ENCODE assay signal across 12 cellular contexts in the genomic region with DNA sequence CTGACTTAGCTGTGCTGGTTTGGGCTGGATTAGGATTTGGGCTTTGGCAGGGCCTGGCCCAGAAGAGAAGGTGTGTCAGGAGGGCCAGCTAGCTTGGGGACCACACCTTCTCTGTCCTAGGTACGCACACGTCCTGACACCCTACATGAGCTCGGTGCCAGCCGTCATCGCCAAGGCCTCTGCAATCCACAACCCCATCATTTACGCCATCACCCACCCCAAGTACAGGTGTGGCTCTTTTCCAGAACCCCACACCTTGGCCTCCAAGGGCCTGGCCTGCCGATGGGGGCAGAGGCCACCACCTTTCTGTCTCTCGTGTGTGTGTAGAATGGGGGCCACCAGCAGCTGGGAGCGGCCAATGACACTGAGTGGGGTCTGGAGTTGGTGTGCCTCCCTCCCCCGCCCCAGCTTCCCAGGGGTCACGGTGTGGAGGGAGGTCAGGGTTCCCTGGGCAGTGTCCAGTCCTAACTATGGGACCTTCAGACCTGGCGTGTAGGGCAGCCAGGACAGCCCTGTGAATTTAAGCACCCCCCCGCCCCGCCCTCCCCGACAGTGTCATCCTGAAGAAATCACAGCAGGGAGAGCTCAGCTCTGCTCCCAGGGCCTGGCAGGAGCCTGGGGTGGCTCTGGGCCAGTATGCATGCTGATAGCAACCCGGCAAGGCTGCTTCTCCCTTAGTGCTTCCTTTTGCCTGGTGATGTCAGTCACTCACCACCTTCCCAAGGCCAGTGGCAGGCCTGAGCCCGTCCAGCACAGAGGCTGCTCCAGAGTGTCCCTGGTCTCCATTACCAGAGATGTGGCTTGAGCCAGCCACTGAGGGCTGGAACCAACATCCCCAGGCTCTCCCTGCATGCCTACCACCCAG. TPM values are rescaled to one million over a fixed set of nuclear protein-coding genes. Genes with fewer than 3 reads are reported as not detected.
DNase-seq lines count a peak whose midpoint lies in the region; FAIRE-seq and TF ChIP-seq lines count a peak whose summit lies in the region.
"Had no signal": no experiment of that assay in that cellular context is flagged by ENCODE, and none has a peak within 500 bp of the region (broad histone marks: within the 10 kb centered on the region; RNA-seq: fewer than 3 reads in every experiment).

No MANE protein-coding gene starts in this region.

- H3K27me3 ChIP-seq in bronchial epithelial cell (ENCODE audit: control insufficient read depth, insufficient read depth, low read length), result peaks cover 2% of the 10 kb centered on the region
- H3K27me3 ChIP-seq in right atrium auricular region, result no peaks in the 10 kb centered on the region
- H3K27me3 ChIP-seq in skeletal muscle tissue (ENCODE audit: control insufficient read depth in 3 of 3, insufficient read depth in 3 of 3, low read length in 3 of 3), result no peaks in the 10 kb centered on the region
- no peaks in the 10 kb centered on the region for H3K27me3 ChIP-seq in WERI-Rb-1 (ENCODE audit: insufficient read depth, low read depth, severe bottlenecking)

- H3K4me1 ChIP-seq in right atrium auricular region (peaks cover 0 to 77% of the 10 kb centered on the region in 2 donors), skeletal muscle tissue (ENCODE audit: control insufficient read depth in 3 of 3, insufficient read depth in 3 of 3, low read length in 3 of 3) (peaks cover 53 to 62% (median 61%) of the 10 kb centered on the region in 3 donors)

- DNase-seq in M059J (ENCODE audit: low read depth), result peak; percentile 34
- DNase-seq in bronchial epithelial cell (ENCODE audit: low read depth), result peak; percentile 40
- DNase-seq in right atrium auricular region (ENCODE audit: low spot score), result no peak
- DNase-seq in WERI-Rb-1, result no peak
- no peak for DNase-seq in NCI-H2029 treated with DMSO at 0.1 percent for 48 hours (lab: John Stamatoyannopoulos, UW)
- no peak for DNase-seq in NCI-H146 (lab: John Stamatoyannopoulos, UW)
- DNase-seq: nucleus accumbens; stimulated activated CD4-positive, alpha-beta T cell treated with anti-CD3 and anti-CD28 coated beads, Interleukin-2, amount 100 ng/mL, for 48 hours had no signal

- H3K4me3 ChIP-seq in bronchial epithelial cell (ENCODE audit: low read depth, low read length), result no peak overlapping the region
- no peak overlapping the region for H3K4me3 ChIP-seq in right atrium auricular region
- H3K4me3 ChIP-seq in skeletal muscle tissue (ENCODE audit: low read length in 3 of 3), result peak overlapping the region; percentile 7 to 41 (median 27)
- H3K4me3 ChIP-seq in WERI-Rb-1 (ENCODE audit: low read depth, low read length), result no peak overlapping the region
- H3K4me3 ChIP-seq: K562 had no signal

- peak overlapping the region; percentile 65 to 100 (median 74) for H3K9ac ChIP-seq in skeletal muscle tissue (ENCODE audit: low read depth in 1 of 3, low read length in 3 of 3)

- H3K9me3 ChIP-seq in right atrium auricular region, result no peaks in the 10 kb centered on the region
- H3K9me3 ChIP-seq in skeletal muscle tissue (ENCODE audit: control insufficient read depth in 3 of 3, low read length in 3 of 3), result no peaks in the 10 kb centered on the region
- H3K9me3 ChIP-seq in WERI-Rb-1 (ENCODE audit: severe bottlenecking), result no peaks in the 10 kb centered on the region

- TF ChIP-seq CTCF in bronchial epithelial cell (IDR thresholded peaks at IDR 0.05; ENCODE audit: insufficient read depth, low read length, severe bottlenecking) (no peak), right atrium auricular region (IDR thresholded peaks at IDR 0.05) (no peak), WERI-Rb-1 (IDR thresholded peaks at IDR 0.05; ENCODE audit: low read depth, low read length) (no peak)

- FAIRE-seq in bronchial epithelial cell (lab: Jason Lieb, UNC), result no peak
- FAIRE-seq: GM12891, K562 had no signal

- H3K27ac ChIP-seq in right atrium auricular region (peak overlapping the region; percentile 91 to 98), skeletal muscle tissue (ENCODE audit: low read depth, low read length) (peak overlapping the region; percentile 100), WERI-Rb-1 (no peak overlapping the region)

- H3K36me3 ChIP-seq in bronchial epithelial cell (ENCODE audit: control insufficient read depth, insufficient read depth, low read length), result no peaks in the 10 kb centered on the region
- H3K36me3 ChIP-seq in right atrium auricular region, result no peaks in the 10 kb centered on the region
- H3K36me3 ChIP-seq in skeletal muscle tissue (ENCODE audit: control insufficient read depth in 3 of 3, insufficient read depth in 3 of 3, low read length in 3 of 3), result no peaks in the 10 kb centered on the region
- no peaks in the 10 kb centered on the region for H3K36me3 ChIP-seq in WERI-Rb-1

RNA-seq across cellular contexts. Expression of gene LDB3, which starts 6.9 kb away (rescaled TPM):
- 0.05 TPM in 2 replicates for total RNA-seq in M059J (2014; rRNA removed; shearing (Covaris generic))
- total RNA-seq in bronchial epithelial cell (under 0.01 TPM in 1 of 2 replicates, not detected in the other), right atrium auricular region (100 to 1,000 TPM; 448 to 908 TPM), skeletal muscle tissue (87.7 TPM)
- total RNA-seq: epithelial cell of proximal tubule, K562 had no signal

RNA-seq across cellular contexts. Expression of gene OPN4, which starts 7.0 kb away (rescaled TPM):
- 0.52 TPM in 1 of 2 replicates, not detected in the other for total RNA-seq in M059J (2014; rRNA removed; shearing (Covaris generic))
- total RNA-seq in bronchial epithelial cell (not detected in 2 replicates), right atrium auricular region (under 1 TPM; 0.19 to 0.31 TPM), skeletal muscle tissue (not detected)
- total RNA-seq: epithelial cell of proximal tubule, K562 had no signal

Comparison
In these comparisons a context has a peak if more than half of its experiments do, and no peak if none do; other contexts are left out.
1. DNase-seq: peak in M059J (single experiment) and bronchial epithelial cell (single experiment); none in right atrium auricular region (single experiment), WERI-Rb-1 (single experiment), NCI-H2029 treated with DMSO at 0.1 percent for 48 hours (single experiment) and NCI-H146 (single experiment).
2. H3K4me3 ChIP-seq: peak in skeletal muscle tissue (3 of 3); none in bronchial epithelial cell (single experiment), right atrium auricular region (0 of 2) and WERI-Rb-1 (single experiment).
3. RNA of gene LDB3, which starts 6.9 kb away (total RNA-seq): 448 to 908 TPM in right atrium auricular region and 87.7 TPM in skeletal muscle tissue (single experiment); 0.05 TPM in M059J and under 0.01 TPM in bronchial epithelial cell; every median in the first group is over 10 times any median in the second.